Comparison of ENCODE assay signal across 13 cellular contexts in the genomic region with DNA sequence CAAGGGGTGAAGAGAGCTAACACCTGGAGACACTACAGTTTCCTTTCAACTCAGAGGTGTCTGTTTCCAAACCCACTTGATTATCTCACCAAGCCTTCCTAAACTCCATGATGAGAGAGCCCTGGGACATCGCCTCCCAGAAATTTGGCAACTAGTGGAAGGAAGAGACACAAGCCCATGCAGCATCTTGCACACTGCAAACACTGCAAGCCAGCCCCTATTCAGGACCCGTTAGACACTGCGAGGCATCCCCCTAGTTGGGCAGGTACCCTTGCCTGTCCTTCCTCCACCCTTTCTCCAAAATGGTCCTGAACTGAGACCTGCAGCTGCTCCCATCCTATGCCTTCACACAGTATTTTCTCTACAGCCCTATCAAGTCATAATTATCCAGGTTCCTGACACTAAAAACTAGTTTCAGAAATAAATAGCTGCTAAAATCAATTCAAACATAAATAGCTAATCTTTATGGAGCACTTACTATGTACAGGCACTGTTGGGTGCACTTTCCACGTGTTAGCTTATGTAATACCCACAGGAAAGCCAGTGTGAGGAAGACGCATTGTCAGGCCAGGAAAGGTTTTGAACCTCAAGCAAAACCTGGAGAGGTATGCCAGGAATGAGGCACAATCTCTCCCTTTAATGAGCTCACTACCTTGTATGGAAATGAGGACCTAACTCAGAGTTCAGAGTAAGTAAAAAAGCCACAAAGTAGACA. TPM values are rescaled to one million over a fixed set of nuclear protein-coding genes. Genes with fewer than 3 reads are reported as not detected.
DNase-seq lines count a peak whose midpoint lies in the region; ATAC-seq and TF ChIP-seq lines count a peak whose summit lies in the region.
"Had no signal": no experiment of that assay in that cellular context is flagged by ENCODE, and none has a peak within 500 bp of the region (broad histone marks: within the 10 kb centered on the region; RNA-seq: fewer than 3 reads in every experiment).

No MANE protein-coding gene starts in this region.

- H3K18ac ChIP-seq in trophoblast cell (ENCODE audit: low read length): peak overlapping the region; percentile 21

- H2BK12ac ChIP-seq in trophoblast cell (ENCODE audit: low read length): no peak overlapping the region

- H2AK5ac ChIP-seq in trophoblast cell (ENCODE audit: low read length): no peak overlapping the region

- peak overlapping the region; percentile 82 for H3K4me3 ChIP-seq in PC-9
- peak overlapping the region; percentile 99 for H3K4me3 ChIP-seq in fibroblast of the aortic adventitia (ENCODE audit: low read depth, low read length)
- peak overlapping the region; percentile 27 for H3K4me3 ChIP-seq in trophoblast cell (ENCODE audit: low read depth, low read length)
- H3K4me3 ChIP-seq: SJSA1 had no signal

- peaks cover 7 to 21% (median 16%) of the 10 kb centered on the region in 4 donors for H3K4me1 Mint-ChIP-seq in naive thymus-derived CD8-positive, alpha-beta T cell

- DNase-seq in COLO668 (lab: John Stamatoyannopoulos, UW; ENCODE audit: unreplicated experiment) (peak; percentile 10), PC-9 (peak in 1 of 2 experiments; percentile 41), fibroblast of the aortic adventitia (ENCODE audit: low read depth) (peak; percentile 35), trophoblast cell (peak in 1 of 2 donors; percentile 25), NCI-H510A (lab: John Stamatoyannopoulos, UW) (no peak), UCSD-AML1 (lab: John Stamatoyannopoulos, UW; ENCODE audit: unreplicated experiment) (no peak), occipital lobe (lab: John Stamatoyannopoulos, UW) (no peak)
- no peak for DNase-seq in naive thymus-derived CD8-positive, alpha-beta T cell
- DNase-seq: DMS53, naive B cell, NCI-H1092 had no signal

- H2BK120ac ChIP-seq in trophoblast cell (ENCODE audit: insufficient read depth, low read length, poor library complexity): peak overlapping the region; percentile 25

- TF ChIP-seq CTCF in PC-9 (conservative IDR thresholded peaks at IDR 0.05) (no peak), fibroblast of the aortic adventitia (IDR thresholded peaks at IDR 0.05; ENCODE audit: insufficient read depth, low read length) (no peak)

- H3K23ac ChIP-seq in trophoblast cell (ENCODE audit: low read length): no peak overlapping the region

- H3K9me3 ChIP-seq in PC-9 (ENCODE audit: insufficient read depth, low read depth) (no peaks in the 10 kb centered on the region), trophoblast cell (ENCODE audit: insufficient read depth, low read depth, low read length) (no peaks in the 10 kb centered on the region)
- H3K9me3 ChIP-seq: SJSA1 had no signal

- peaks cover 28% of the 10 kb centered on the region for H3K4me1 ChIP-seq in PC-9 (replicated peaks; ENCODE audit: insufficient read depth)
- H3K4me1 ChIP-seq in trophoblast cell (ENCODE audit: control insufficient read depth in 1 of 2, insufficient read depth in 2 of 2, low read length in 2 of 2): peaks cover 16 to 17% of the 10 kb centered on the region in 2 experiments

- no peak overlapping the region for H2BK5ac ChIP-seq in trophoblast cell (ENCODE audit: low read depth, low read length, poor library complexity)

- peaks cover 26% of the 10 kb centered on the region for H3K79me1 ChIP-seq in trophoblast cell (ENCODE audit: low read length)

- no peak for ATAC-seq in naive thymus-derived CD8-positive, alpha-beta T cell

- POLR2A ChIA-PET in PC-9 (lab: Charles Lee; ENCODE audit: unreplicated experiment): interaction anchor here (0.5 to 1.3 kb wide), 4 partner anchors 40 to 1128 kb away, joined by 3 to 8 read pairs (median 4); no protein-coding TSS in a partner anchor
- POLR2A ChIA-PET in naive thymus-derived CD8-positive, alpha-beta T cell (lab: Charles Lee): no interaction called here

- H3K27me3 Mint-ChIP-seq in naive thymus-derived CD8-positive, alpha-beta T cell: peaks cover 35 to 79% (median 48%) of the 10 kb centered on the region in 5 donors

- H4K8ac ChIP-seq in trophoblast cell (ENCODE audit: low read depth, low read length): no peak overlapping the region

- H3K9ac ChIP-seq in trophoblast cell (ENCODE audit: low read length): no peak overlapping the region

- intact Hi-C loops in PC-9 (cut with micrococcal nuclease; ENCODE audit: unreplicated experiment): loop anchor here (5.0 kb wide), 1 partner anchor 179 kb away; no protein-coding TSS in a partner anchor

- 0 out of 2 replicates have a peak, but pooled peaks cover 3% of the 10 kb centered on the region for H3F3A ChIP-seq in PC-9 (ENCODE audit: insufficient read depth, low read depth)

- no peak overlapping the region for H3K27ac Mint-ChIP-seq in naive thymus-derived CD8-positive, alpha-beta T cell
- H3K27ac Mint-ChIP-seq: dendritic cell treated with granulocyte-macrophage colony-stimulating factor and Interleukin-4, amounts not matched to agents 40 ng/mL and 50 ng/mL, for 4 days; naive B cell had no signal

- BruUV-seq in PC-9 (replicated peaks; lab: Mats Ljungman, UMichigan): no TSS peak

- no peak overlapping the region for H3K4me3 Mint-ChIP-seq in naive thymus-derived CD8-positive, alpha-beta T cell
- H3K4me3 Mint-ChIP-seq: dendritic cell treated with granulocyte-macrophage colony-stimulating factor and Interleukin-4, amounts not matched to agents 40 ng/mL and 50 ng/mL, for 4 days had no signal

- H3K9me3 Mint-ChIP-seq in naive thymus-derived CD8-positive, alpha-beta T cell: peaks cover 0 to 6% (median 0%) of the 10 kb centered on the region in 9 donors
- H3K9me3 Mint-ChIP-seq: dendritic cell treated with granulocyte-macrophage colony-stimulating factor and Interleukin-4, amounts not matched to agents 40 ng/mL and 50 ng/mL, for 4 days had no signal

- peaks cover 0 to 9% (median 0%) of the 10 kb centered on the region in 3 donors for H3K36me3 Mint-ChIP-seq in naive thymus-derived CD8-positive, alpha-beta T cell

- H2AFZ ChIP-seq in PC-9 (no peak overlapping the region), trophoblast cell (ENCODE audit: insufficient read depth, low read length, poor library complexity) (no peak overlapping the region)

- no peak overlapping the region for H4K91ac ChIP-seq in trophoblast cell (ENCODE audit: low read depth, low read length)

- H3K27me3 ChIP-seq in PC-9 (ENCODE audit: insufficient read depth, low read depth) (no peaks in the 10 kb centered on the region), trophoblast cell (ENCODE audit: insufficient read depth, low read length) (no peaks in the 10 kb centered on the region)
- H3K27me3 ChIP-seq: SJSA1 had no signal

- H3K36me3 ChIP-seq in PC-9 (ENCODE audit: low read depth) (no peaks in the 10 kb centered on the region), trophoblast cell (ENCODE audit: control insufficient read depth in 1 of 2, insufficient read depth in 2 of 2, low read length in 2 of 2) (no peaks in the 10 kb centered on the region)
- H3K36me3 ChIP-seq: SJSA1 had no signal

- H3K27ac ChIP-seq in PC-9 (0 out of 2 replicates have a peak overlapping the region, but pooled peaks have one; percentile 16), trophoblast cell (ENCODE audit: low read depth, low read length) (no peak overlapping the region)
- H3K27ac ChIP-seq: SJSA1 had no signal

- H4K12ac ChIP-seq in trophoblast cell (ENCODE audit: low read depth, low read length): no peak overlapping the region

- H4K20me1 ChIP-seq in PC-9 (ENCODE audit: insufficient read depth): no peaks in the 10 kb centered on the region

- peak overlapping the region; percentile 1 for H3K4ac ChIP-seq in trophoblast cell (ENCODE audit: low read depth, low read length)

- no peaks in the 10 kb centered on the region for H3K9me2 ChIP-seq in PC-9 (ENCODE audit: insufficient read depth)

- CTCF ChIA-PET in PC-9 (lab: Charles Lee): no interaction called here

- H3K79me2 ChIP-seq in PC-9 (ENCODE audit: low read depth) (peaks cover 65% of the 10 kb centered on the region), trophoblast cell (ENCODE audit: control insufficient read depth, insufficient read depth, low read length, poor library complexity) (peaks cover 14% of the 10 kb centered on the region)

- H3K4me2 ChIP-seq in PC-9 (peak overlapping the region; percentile 80), trophoblast cell (ENCODE audit: low read length) (peak overlapping the region; percentile 86)

- no peak overlapping the region for H3K14ac ChIP-seq in trophoblast cell (ENCODE audit: low read length)

- WGBS in trophoblast cell (ENCODE audit: extremely low coverage, insufficient coverage, insufficient read length): no CpG with 5 or more reads among the region's 5 CpGs

RNA-seq across cellular contexts. Expression of gene MAGI1, which starts 2.8 kb away (rescaled TPM):
- total RNA-seq in PC-9 (2021) (23.3 and 24.1 TPM in 2 replicates), fibroblast of the aortic adventitia (ENCODE audit: low replicate concordance) (13.0 and 30.2 TPM in 2 replicates), occipital lobe (49.4 TPM)
- 73.5 and 77.0 TPM in 2 replicates for polyA plus RNA-seq in trophoblast cell (2013)
- not detected for total RNA-seq in naive thymus-derived CD8-positive, alpha-beta T cell
- not detected for polyA plus RNA-seq in naive thymus-derived CD8-positive, alpha-beta T cell

Comparison
In these comparisons a context has a peak if more than half of its experiments do, and no peak if none do; other contexts are left out.
1. DNase-seq: peak in COLO668 (single experiment) and fibroblast of the aortic adventitia (single experiment); none in naive thymus-derived CD8-positive, alpha-beta T cell (0 of 10), NCI-H510A (single experiment), UCSD-AML1 (single experiment) and occipital lobe (single experiment).
2. H3K4me3 ChIP-seq: peak in every context shown above with its lines; median percentile 99 in fibroblast of the aortic adventitia; 82 in PC-9; 27 in trophoblast cell.
3. RNA of gene MAGI1, which starts 2.8 kb away (total RNA-seq): 49.4 TPM in occipital lobe (single experiment), 23.3 to 24.1 TPM in PC-9 and 13.0 to 30.2 TPM in fibroblast of the aortic adventitia; not detected in naive thymus-derived CD8-positive, alpha-beta T cell; every median in the first group is over 10 times any median in the second.